Comparison of ENCODE assay signal across 16 cellular contexts in genomic region chr5:175686396-175686795, GRCh38. TPM values are rescaled to one million over a fixed set of nuclear protein-coding genes. Genes with fewer than 3 reads are reported as not detected.
DNase-seq lines count a peak whose midpoint lies in the region; ATAC-seq and TF ChIP-seq lines count a peak whose summit lies in the region.
"Had no signal": no experiment of that assay in that cellular context is flagged by ENCODE, and none has a peak within 500 bp of the region (broad histone marks: within the 10 kb centered on the region; RNA-seq: fewer than 3 reads in every experiment).

No MANE protein-coding gene starts in this region.

- ATAC-seq in Right ventricle myocardium superior (ENCODE audit: poor library complexity) (no peak), HG03571 (IDR thresholded peaks at IDR 0.05; ENCODE audit: unreplicated experiment) (no peak)

- intact Hi-C loops in left ventricle myocardium inferior (cut with micrococcal nuclease) (no loop called here), Right ventricle myocardium superior (cut with DNase I) (loop anchor here (10.0 kb wide), 1 partner anchor 112 kb away; no protein-coding TSS in a partner anchor), sigmoid colon (cut with DNase I) (no loop called here)

- no peak for DNase-seq in left ventricle myocardium inferior
- no peak for DNase-seq in Right ventricle myocardium superior
- no peak for DNase-seq in right atrium auricular region (ENCODE audit: low spot score)
- DNase-seq in sigmoid colon: peak; percentile 45
- DNase-seq in activated T-cell treated with anti-CD3 and anti-CD28 coated beads, Interleukin-2, amount 50 U/mL, for 1 hour: no peak
- DNase-seq in activated gamma-delta T cell treated with Interleukin-2 at 50 U/mL for 16 hours: no peak
- DNase-seq: DMS53, GF-D8, NCI-H1105 treated with DMSO at 0.1 percent for 48 hours, NCI-H2081, NCI-H446 treated with DMSO at 0.1 percent for 48 hours, NCI-H526 treated with DMSO at 0.1 percent for 48 hours, OCI-M1, SHP77 treated with DMSO at 0.1 percent for 48 hours had no signal

- TF ChIP-seq CTCF in left ventricle myocardium inferior (IDR thresholded peaks at IDR 0.05; ENCODE audit: borderline replicate concordance): no peak
- no peak for TF ChIP-seq CTCF in right atrium auricular region (IDR thresholded peaks at IDR 0.05)
- no peak for TF ChIP-seq CTCF in sigmoid colon (IDR thresholded peaks at IDR 0.05)

- peaks cover 82% of the 10 kb centered on the region for H3K4me1 ChIP-seq in left ventricle myocardium inferior
- H3K4me1 ChIP-seq in right atrium auricular region: peaks cover 0 to 56% of the 10 kb centered on the region in 2 donors
- H3K4me1 ChIP-seq in sigmoid colon: no peaks in the 10 kb centered on the region

- TF ChIP-seq EP300 in sigmoid colon (IDR thresholded peaks at IDR 0.05): no peak

- peaks cover 14% of the 10 kb centered on the region for H3K36me3 ChIP-seq in left ventricle myocardium inferior
- H3K36me3 ChIP-seq in right atrium auricular region: peaks cover 9% of the 10 kb centered on the region
- no peaks in the 10 kb centered on the region for H3K36me3 ChIP-seq in sigmoid colon

- H3K27ac ChIP-seq in left ventricle myocardium inferior (replicated peaks): peak overlapping the region; percentile 92
- peak overlapping the region; percentile 75 to 91 for H3K27ac ChIP-seq in right atrium auricular region
- no peak overlapping the region for H3K27ac ChIP-seq in sigmoid colon
- H3K27ac ChIP-seq: SK-N-MC had no signal

- H3K9me3 ChIP-seq in left ventricle myocardium inferior (replicated peaks) (peaks cover 5% of the 10 kb centered on the region), right atrium auricular region (no peaks in the 10 kb centered on the region), sigmoid colon (no peaks in the 10 kb centered on the region)

- no peaks in the 10 kb centered on the region for H3K27me3 ChIP-seq in left ventricle myocardium inferior (ENCODE audit: low read depth)
- H3K27me3 ChIP-seq in right atrium auricular region: no peaks in the 10 kb centered on the region
- peaks cover 0 to under 1% (median 0%) of the 10 kb centered on the region in 3 donors for H3K27me3 ChIP-seq in sigmoid colon

- WGBS in sigmoid colon, 2 donors: 76 to 85% methylated on average over 6 of the region's 6 CpGs

- TF ChIP-seq POLR2A in sigmoid colon (IDR thresholded peaks at IDR 0.05): no peak

- H3K4me3 ChIP-seq in left ventricle myocardium inferior: no peak overlapping the region
- no peak overlapping the region for H3K4me3 ChIP-seq in right atrium auricular region
- H3K4me3 ChIP-seq in sigmoid colon: no peak overlapping the region
- H3K4me3 ChIP-seq: SK-N-MC had no signal

RNA-seq across cellular contexts. Expression of gene HRH2, which starts 28.5 kb away (rescaled TPM):
- 47.7 TPM for total RNA-seq in left ventricle myocardium inferior
- 41.2 TPM for total RNA-seq in Right ventricle myocardium superior
- 10 to 100 TPM in 1 of 2 donors, 1 to 10 TPM in 1; 8.0 to 18.9 TPM for total RNA-seq in right atrium auricular region
- 1 to 10 TPM; 1.1 to 3.8 (median 2.0) TPM for total RNA-seq in sigmoid colon
- 1 to 10 TPM in 1 of 3 donors, under 1 TPM in 2; under 0.01 to 3.6 (median 0.23) TPM for polyA plus RNA-seq in sigmoid colon

Comparison
In these comparisons a context has a peak if more than half of its experiments do, and no peak if none do; other contexts are left out.
1. H3K27ac ChIP-seq: peak in left ventricle myocardium inferior (single experiment) and right atrium auricular region (2 of 2); none in sigmoid colon (0 of 4).